In the genomic region with DNA sequence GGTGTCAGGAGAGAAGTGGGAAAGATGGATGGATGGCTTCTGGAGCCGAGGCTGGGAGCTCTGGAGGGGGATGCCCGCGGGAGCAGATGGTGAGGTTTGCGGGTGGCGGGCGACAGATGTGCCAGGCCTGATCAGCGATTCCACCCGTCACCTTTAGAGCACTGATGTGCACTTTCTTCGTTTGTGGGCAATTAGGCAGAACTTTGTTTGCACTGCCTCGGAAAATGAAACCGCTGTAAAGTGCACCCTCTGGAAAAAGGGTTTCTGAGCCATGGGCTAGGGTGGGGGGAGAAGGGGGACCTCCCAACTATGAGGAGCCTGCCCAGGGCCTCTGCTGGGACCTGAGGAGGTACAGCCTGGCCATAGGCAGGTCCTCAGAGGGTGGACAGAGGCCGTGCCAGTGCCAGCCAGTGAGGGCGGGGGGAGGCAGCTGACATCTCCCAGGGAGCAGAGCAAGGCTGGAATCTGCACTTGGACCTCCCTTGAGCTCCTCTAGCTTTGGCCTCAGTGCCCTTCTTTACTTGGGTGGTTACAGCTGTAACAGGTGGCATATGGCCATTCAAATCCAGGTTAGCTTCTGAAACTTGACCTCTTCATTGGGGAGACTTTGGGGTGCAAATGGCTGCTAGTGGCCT, we compare ENCODE assay signal across 14 cellular contexts.
DNase-seq lines count a peak whose midpoint lies in the region; ATAC-seq lines count a peak whose summit lies in the region.
"Had no signal": no experiment of that assay in that cellular context is flagged by ENCODE, and none has a peak within 500 bp of the region (broad histone marks: within the 10 kb centered on the region; RNA-seq: fewer than 3 reads in every experiment).

No MANE protein-coding gene starts in this region.

- H3K9ac ChIP-seq in BLaER1 = 0 out of 2 replicates have a peak overlapping the region, but pooled peaks have one; percentile 4

- peaks cover 9% of the 10 kb centered on the region; the same call in 1 of the 2 replicates for H3K4me1 ChIP-seq in BLaER1
- H3K4me1 ChIP-seq: HAP-1 had no signal

- peak overlapping the region; percentile 49 for H3K4me2 ChIP-seq in BLaER1

- no peaks in the 10 kb centered on the region for H4K20me1 ChIP-seq in BLaER1

- no peaks in the 10 kb centered on the region for H3K36me3 ChIP-seq in BLaER1
- H3K36me3 ChIP-seq: HAP-1 had no signal

- H3K27me3 ChIP-seq in BLaER1 = peaks cover 20% of the 10 kb centered on the region; the same call in 1 of the 2 replicates

- no peak overlapping the region for H3K4me3 ChIP-seq in BLaER1
- H3K4me3 ChIP-seq: HAP-1 had no signal

- H3K9me3 ChIP-seq in BLaER1 = no peaks in the 10 kb centered on the region
- H3K9me3 ChIP-seq: HAP-1 had no signal

- ATAC-seq in GM21515 (IDR thresholded peaks at IDR 0.05; ENCODE audit: unreplicated experiment) = no peak
- ATAC-seq: CD8-positive, alpha-beta T cell; Panc1 had no signal

- no peak overlapping the region for H3K27ac ChIP-seq in BLaER1

- DNase-seq in COLO668 (lab: John Stamatoyannopoulos, UW; ENCODE audit: unreplicated experiment) (peak; percentile 73), NCI-H1694 treated with DMSO at 0.1 percent for 48 hours (lab: John Stamatoyannopoulos, UW) (peak; percentile 90), NCI-H345 treated with DMSO at 0.1 percent for 48 hours (lab: John Stamatoyannopoulos, UW; ENCODE audit: unreplicated experiment) (peak; percentile 46), hippocampal formation (lab: John Stamatoyannopoulos, UW) (no peak), activated T-cell treated with anti-CD3 and anti-CD28 coated beads for 4 hours (no peak)
- DNase-seq in activated CD8-positive, alpha-beta memory T cell treated with anti-CD3 and anti-CD28 coated beads for 24 hours = no peak
- DNase-seq: CD8-positive, alpha-beta T cell; NCI-H1930; NCI-H446 treated with DMSO at 0.1 percent for 48 hours; Right ventricle myocardium superior had no signal

Comparison
In these comparisons a context has a peak if more than half of its experiments do, and no peak if none do; other contexts are left out.
1. DNase-seq: peak in COLO668 (single experiment), NCI-H1694 treated with DMSO at 0.1 percent for 48 hours (single experiment) and NCI-H345 treated with DMSO at 0.1 percent for 48 hours (single experiment); none in activated CD8-positive, alpha-beta memory T cell treated with anti-CD3 and anti-CD28 coated beads for 24 hours (single experiment), hippocampal formation (0 of 2) and activated T-cell treated with anti-CD3 and anti-CD28 coated beads for 4 hours (single experiment).